In genomic region chr10:69958232-69958902, GRCh38 we compare ENCODE assay signal across 1 cellular context.
A peak's percentile ranks its signal among the peaks of the same experiment; 100 is the strongest.
TF ChIP-seq lines count a peak whose summit lies in the region.

No MANE protein-coding gene starts in this region.

TF ChIP-seq in GM12878, 131 proteins besides CTCF, POLR2A, EP300 and RAD21 (continued from another document):
- TF ChIP-seq PRDM15 (CRISPR knock-in tag; IDR thresholded peaks at IDR 0.05), result no peak
- TF ChIP-seq SMC3 (IDR thresholded peaks at IDR 0.05; ENCODE audit: borderline replicate concordance, low read length), result peak; percentile 74
- peak; percentile 65; the same call in 1 of the 2 replicates for TF ChIP-seq NR2F1 (conservative IDR thresholded peaks at IDR 0.05)
- no peak for TF ChIP-seq SREBF2 (IDR thresholded peaks at IDR 0.05; ENCODE audit: low read length)
- no peak for TF ChIP-seq SMAD5 (IDR thresholded peaks at IDR 0.05; ENCODE audit: low read depth)
- no peak for TF ChIP-seq BHLHE40 (IDR thresholded peaks at IDR 0.05; ENCODE audit: borderline replicate concordance in 1 of 2, low read depth in 2 of 2, low read length in 1 of 2)
- TF ChIP-seq ZNF687 (IDR thresholded peaks at IDR 0.05), result no peak
- TF ChIP-seq POU2F2 (IDR thresholded peaks at IDR 0.05; ENCODE audit: borderline replicate concordance, low read depth, low read length), result no peak
- no peak for TF ChIP-seq SMAD1 (IDR thresholded peaks at IDR 0.05; ENCODE audit: low read depth, partially characterized antibody)
- no peak for TF ChIP-seq ATF7 (IDR thresholded peaks at IDR 0.05; ENCODE audit: low read depth)
- TF ChIP-seq ZNF622 (IDR thresholded peaks at IDR 0.05), result no peak
- TF ChIP-seq YY1 (IDR thresholded peaks at IDR 0.05; ENCODE audit: low read depth, low read length), result 0 out of 2 replicates have a peak, but pooled peaks have one; percentile 40
- TF ChIP-seq ASH2L (IDR thresholded peaks at IDR 0.05; ENCODE audit: borderline replicate concordance, low read depth), result no peak
- TF ChIP-seq RELB (IDR thresholded peaks at IDR 0.05; ENCODE audit: low read depth), result no peak
